Comparison of ENCODE assay signal across 25 cellular contexts in the genomic region with DNA sequence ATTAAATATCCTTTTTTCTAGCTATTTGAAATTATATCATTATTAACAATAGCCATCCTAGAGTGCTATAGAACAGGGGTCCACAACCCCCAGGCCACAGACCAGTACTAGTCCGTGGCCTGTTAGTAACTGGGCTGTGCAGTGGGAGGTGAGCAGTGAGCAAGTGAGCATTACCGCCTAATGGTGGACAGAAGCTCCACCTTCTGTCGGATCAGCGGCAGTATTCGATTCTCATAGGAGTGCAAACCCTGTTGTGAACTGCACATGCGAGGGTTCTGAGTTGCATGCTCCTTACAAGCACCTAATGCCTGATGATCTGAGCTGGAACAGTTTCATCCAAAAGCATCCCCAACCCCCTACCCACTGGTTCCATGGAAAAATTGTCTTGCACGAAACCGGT. TPM values are rescaled to one million over a fixed set of nuclear protein-coding genes. Genes with fewer than 3 reads are reported as not detected.
DNase-seq lines count a peak whose midpoint lies in the region; ATAC-seq, FAIRE-seq and TF ChIP-seq lines count a peak whose summit lies in the region.
"Had no signal": no experiment of that assay in that cellular context is flagged by ENCODE, and none has a peak within 500 bp of the region (broad histone marks: within the 10 kb centered on the region; RNA-seq: fewer than 3 reads in every experiment).

No MANE protein-coding gene starts in this region.

- H3F3A ChIP-seq in GM23338 (replicated peaks; ENCODE audit: low read depth) = no peaks in the 10 kb centered on the region

- H3K4me1 Mint-ChIP-seq in GM23338 = no peaks in the 10 kb centered on the region
- peaks cover 4% of the 10 kb centered on the region for H3K4me1 Mint-ChIP-seq in astrocyte (ENCODE audit: low read depth, unreplicated experiment)
- H3K4me1 Mint-ChIP-seq: CD14-positive monocyte; CD8-positive, alpha-beta memory T cell had no signal

- no peaks in the 10 kb centered on the region for H3K9me3 Mint-ChIP-seq in GM23338
- H3K9me3 Mint-ChIP-seq in astrocyte (ENCODE audit: unreplicated experiment) = no peaks in the 10 kb centered on the region
- H3K9me3 Mint-ChIP-seq: CD4-positive, alpha-beta T cell; CD8-positive, alpha-beta memory T cell had no signal

- H3K79me2 ChIP-seq in GM23338 (replicated peaks; ENCODE audit: insufficient read depth) = no peaks in the 10 kb centered on the region
- no peaks in the 10 kb centered on the region for H3K79me2 ChIP-seq in astrocyte (ENCODE audit: insufficient read depth, low read length)

- H3K27me3 ChIP-seq in GM23338 (ENCODE audit: insufficient read depth) (no peaks in the 10 kb centered on the region), astrocyte (ENCODE audit: insufficient read depth, low read length) (no peaks in the 10 kb centered on the region)
- H3K27me3 ChIP-seq: BE2C; BLaER1 treated with 17β-estradiol and CSF1 and Interleukin-3, amounts not matched to agents 10 nM and 100 nM had no signal

- H3K27me3 Mint-ChIP-seq in GM23338 (ENCODE audit: insufficient read depth, low read depth, poor library complexity) (peaks cover 1% of the 10 kb centered on the region), astrocyte (ENCODE audit: low read depth, unreplicated experiment) (no peaks in the 10 kb centered on the region)

- no peaks in the 10 kb centered on the region for H3K4me1 ChIP-seq in GM23338 (ENCODE audit: insufficient read depth)
- no peaks in the 10 kb centered on the region for H3K4me1 ChIP-seq in astrocyte (ENCODE audit: insufficient read depth, low read length)
- H3K4me1 ChIP-seq: A549, BE2C had no signal

- no peaks in the 10 kb centered on the region for H3K9me2 ChIP-seq in GM23338 (ENCODE audit: insufficient read depth)

- DNase-seq in NCI-H82 (lab: John Stamatoyannopoulos, UW) = peak; percentile 12
- DNase-seq in NCI-H82 treated with DMSO at 0.1 percent for 48 hours (lab: John Stamatoyannopoulos, UW; ENCODE audit: unreplicated experiment) = no peak
- DNase-seq in GM23338 (ENCODE audit: low spot score) = no peak
- DNase-seq in astrocyte (ENCODE audit: low read depth) = no peak
- no peak for DNase-seq in activated CD4-positive, alpha-beta T cell treated with anti-CD3 and anti-CD28 coated beads, Interleukin-2, amount 50 U/mL, for 48 hours
- DNase-seq in amniotic stem cell (lab: John Stamatoyannopoulos, UW) = no peak
- DNase-seq: 8988T; ACHN; AML-193; BE2C; Calu3; CD4-positive, alpha-beta T cell; CD8-positive, alpha-beta memory T cell; COR-L47; DMS53; EL; GDM1; GOT3; H7; HCEC 1CT had no signal

- H2AFZ ChIP-seq in GM23338 = peak overlapping the region; percentile 18; the same call in 1 of the 2 replicates
- H2AFZ ChIP-seq in astrocyte (ENCODE audit: low read depth, low read length) = no peak overlapping the region

- TF ChIP-seq CTCF in GM23338 (conservative IDR thresholded peaks at IDR 0.05; ENCODE audit: low read depth in 2 of 2) = peak in 1 of 2 experiments; percentile 43; a peak in 2 of 4 replicates
- TF ChIP-seq CTCF in astrocyte (IDR thresholded peaks at IDR 0.05; ENCODE audit: insufficient read depth, low read depth, low read length) = no peak

- H3K27ac Mint-ChIP-seq in GM23338 (no peak overlapping the region), astrocyte (ENCODE audit: unreplicated experiment) (no peak overlapping the region)
- H3K27ac Mint-ChIP-seq: CD14-positive monocyte; CD4-positive, alpha-beta T cell; CD8-positive, alpha-beta memory T cell had no signal

- H3K36me3 Mint-ChIP-seq in GM23338 (ENCODE audit: low read depth) (no peaks in the 10 kb centered on the region), astrocyte (ENCODE audit: low read depth, unreplicated experiment) (no peaks in the 10 kb centered on the region)
- H3K36me3 Mint-ChIP-seq: CD14-positive monocyte; CD8-positive, alpha-beta memory T cell had no signal

- no peak overlapping the region for H3K4me3 Mint-ChIP-seq in GM23338
- no peak overlapping the region for H3K4me3 Mint-ChIP-seq in astrocyte (ENCODE audit: unreplicated experiment)
- H3K4me3 Mint-ChIP-seq: CD14-positive monocyte; CD4-positive, alpha-beta T cell; CD8-positive, alpha-beta memory T cell had no signal

- H3K4me2 ChIP-seq in GM23338 (no peak overlapping the region), astrocyte (ENCODE audit: low read length) (no peak overlapping the region)
- H3K4me2 ChIP-seq: A549; BLaER1 treated with 17β-estradiol and CSF1 and Interleukin-3, amounts not matched to agents 10 nM and 100 nM had no signal

- H4K20me1 ChIP-seq in GM23338 (replicated peaks; ENCODE audit: insufficient read depth) (no peaks in the 10 kb centered on the region), astrocyte (ENCODE audit: insufficient read depth, low read length) (no peaks in the 10 kb centered on the region)
- H4K20me1 ChIP-seq: BLaER1 treated with 17β-estradiol and CSF1 and Interleukin-3, amounts not matched to agents 10 nM and 100 nM had no signal

- H3K9me3 ChIP-seq in astrocyte (ENCODE audit: insufficient read depth, low read depth, low read length) = no peaks in the 10 kb centered on the region
- H3K9me3 ChIP-seq: A549; BE2C; BLaER1 treated with 17β-estradiol and CSF1 and Interleukin-3, amounts not matched to agents 10 nM and 100 nM had no signal

- H3K9ac ChIP-seq in astrocyte (ENCODE audit: low read length) = no peak overlapping the region
- H3K9ac ChIP-seq: BLaER1 treated with 17β-estradiol and CSF1 and Interleukin-3, amounts not matched to agents 10 nM and 100 nM had no signal

- H3K36me3 ChIP-seq in GM23338 (ENCODE audit: insufficient read depth) (no peaks in the 10 kb centered on the region), astrocyte (ENCODE audit: insufficient read depth, low read length) (no peaks in the 10 kb centered on the region)
- H3K36me3 ChIP-seq: BE2C; BLaER1 treated with 17β-estradiol and CSF1 and Interleukin-3, amounts not matched to agents 10 nM and 100 nM had no signal

- H3K27ac ChIP-seq in GM23338 (ENCODE audit: low read depth) = no peak overlapping the region
- no peak overlapping the region for H3K27ac ChIP-seq in astrocyte (ENCODE audit: low read depth, low read length)
- H3K27ac ChIP-seq: A549; BLaER1 treated with 17β-estradiol and CSF1 and Interleukin-3, amounts not matched to agents 10 nM and 100 nM had no signal

- FAIRE-seq in astrocyte (lab: Jason Lieb, UNC) = peak; percentile 47
- FAIRE-seq: A549, GM12878, GM18507 had no signal

- ATAC-seq in GM23338 = no peak
- ATAC-seq: A549, GM12878 had no signal

- H3K4me3 ChIP-seq in GM23338 (no peak overlapping the region), astrocyte (ENCODE audit: insufficient read depth, low read depth, low read length) (no peak overlapping the region)
- H3K4me3 ChIP-seq: A549; BLaER1 treated with 17β-estradiol and CSF1 and Interleukin-3, amounts not matched to agents 10 nM and 100 nM; GM12878 had no signal

TF ChIP-seq in GM23338, 12 proteins besides CTCF, POLR2A, EP300 and RAD21:
- no peak for TF ChIP-seq ZNF114 (CRISPR knock-in tag; IDR thresholded peaks at IDR 0.05)
- TF ChIP-seq ZNF331 (CRISPR knock-in tag; IDR thresholded peaks at IDR 0.05; ENCODE audit: low read depth) = no peak
- no peak for TF ChIP-seq POLR2AphosphoS5 (IDR thresholded peaks at IDR 0.05; ENCODE audit: low read depth)

RNA-seq across cellular contexts. Expression of gene CLDN16, which starts 11.7 kb away (rescaled TPM):
- total RNA-seq in GM23338 (2014; rRNA removed; shearing (Covaris generic)) = not detected in 2 replicates
- polyA plus RNA-seq in GM23338 (2016; fragmentation: Nextera tagmentation; extraction: Ambion mirVana) = 0.06 TPM in 1 of 2 replicates, not detected in the other
- 0.24 and 0.50 TPM in 2 replicates for total RNA-seq in astrocyte
- total RNA-seq: CD4-positive, alpha-beta T cell; CD8-positive, alpha-beta memory T cell had no signal
- polyA plus RNA-seq: CD14-positive monocyte; CD8-positive, alpha-beta memory T cell had no signal

RNA-seq across cellular contexts. Expression of gene TMEM207, which starts 50.0 kb away (rescaled TPM):
- total RNA-seq in GM23338 (2014; rRNA removed; shearing (Covaris generic)) = not detected in 2 replicates
- not detected in 2 replicates for polyA plus RNA-seq in GM23338 (2016; fragmentation: Nextera tagmentation; extraction: Ambion mirVana)
- not detected in 2 replicates for total RNA-seq in astrocyte
- total RNA-seq: CD4-positive, alpha-beta T cell; CD8-positive, alpha-beta memory T cell; GM12878; H7 had no signal
- polyA plus RNA-seq: A549; CD14-positive monocyte; CD8-positive, alpha-beta memory T cell; GM12878 had no signal
